ENCODE assay signal across 8 cellular contexts in genomic region chr2:102442967-102443828, GRCh38. TPM values are rescaled to one million over a fixed set of nuclear protein-coding genes. Genes with fewer than 3 reads are reported as not detected.
DNase-seq lines count a peak whose midpoint lies in the region; ATAC-seq and TF ChIP-seq lines count a peak whose summit lies in the region.

No MANE protein-coding gene starts in this region.

- H3K36me3 Mint-ChIP-seq in naive B cell: no peaks in the 10 kb centered on the region

- CTCF ChIA-PET in AG04449 (lab: Yijun Ruan, JAX): interaction anchor here (0.7 to 3.1 kb wide), 34 partner anchors 9 to 1041 kb away, joined by 3 to 24 read pairs (median 6); partner anchors contain the start of genes IL18RAP and SLC9A4

- POLR2A ChIA-PET in AG04449 (lab: Yijun Ruan, JAX): no interaction called here

- H3K27ac ChIP-seq in dorsolateral prefrontal cortex: no peak overlapping the region

- H3K4me3 Mint-ChIP-seq in naive B cell: no peak overlapping the region

- H3K4me3 ChIP-seq in AG04449 (ENCODE audit: low read depth, low read length): no peak overlapping the region
- no peak overlapping the region for H3K4me3 ChIP-seq in WI38 (ENCODE audit: low read depth, low read length)
- no peak overlapping the region for H3K4me3 ChIP-seq in dorsolateral prefrontal cortex

- intact Hi-C loops in dorsolateral prefrontal cortex (cut with DNase I): loop anchor here in 1 of 2 donors (10.0 kb wide), 2 partner anchors 198 to 438 kb away; no protein-coding TSS in a partner anchor

- H3K4me1 Mint-ChIP-seq in naive B cell: no peaks in the 10 kb centered on the region

- ATAC-seq in naive B cell (ENCODE audit: low read depth in 2 of 2): peak; percentile 32 to 50

- H3K9me3 Mint-ChIP-seq in naive B cell: no peaks in the 10 kb centered on the region

- peak; percentile 41 for TF ChIP-seq CTCF in AG04449 (IDR thresholded peaks at IDR 0.05; ENCODE audit: insufficient read depth, low read length, missing control alignments)
- TF ChIP-seq CTCF in GM13977 (IDR thresholded peaks at IDR 0.05; ENCODE audit: extremely low read depth, insufficient read depth, missing control alignments): peak; percentile 82
- TF ChIP-seq CTCF in WI38 (IDR thresholded peaks at IDR 0.05; ENCODE audit: low read depth, low read length): peak; percentile 65
- TF ChIP-seq CTCF in dorsolateral prefrontal cortex (IDR thresholded peaks at IDR 0.05 in 54 of 56, conservative IDR thresholded peaks at IDR 0.05 in 2 of 56; ENCODE audit: low read depth in 1 of 56, partially characterized antibody in 56 of 56): peak; percentile 45 to 81 (median 68)

- DNase-seq in AG04449 (ENCODE audit: low read depth, low spot score) (no peak), GM13977 (ENCODE audit: low spot score) (peak; percentile 60), HPDE6-E6E7 (ENCODE audit: extremely low spot score) (peak; percentile 22), dorsolateral prefrontal cortex (peak in 2 of 10 donors; percentile 31 to 34), naive B cell (no peak), SHP77 treated with DMSO at 0.1 percent for 48 hours (lab: John Stamatoyannopoulos, UW) (no peak), HuH-7.5 (ENCODE audit: low spot score) (no peak)

- peak overlapping the region in 2 of 6 donors; percentile 34 for H3K27ac Mint-ChIP-seq in naive B cell

- peaks cover 0 to 5% (median 0%) of the 10 kb centered on the region in 3 donors for H3K27me3 Mint-ChIP-seq in naive B cell

- in situ Hi-C loops in GM13977 (cut with MboI; ENCODE audit: low pct_unique_long_range_greater_than_20kb, low sequenced_read_pairs, unreplicated experiment): loop anchor here (10.0 to 25.0 kb wide), 2 partner anchors 131 to 418 kb away; partner anchors contain the start of gene IL1RL1

- H3K27me3 ChIP-seq in dorsolateral prefrontal cortex: peaks cover 0 to 12% (median 0%) of the 10 kb centered on the region in 45 donors

RNA-seq across cellular contexts. Expression of gene IL18RAP, which starts 20.2 kb away (rescaled TPM):
- 1 to 10 TPM in 27 of 120 experiments, under 1 TPM in 47, not detected in 46; 0.19 to 4.2 (median 0.77) TPM for total RNA-seq in dorsolateral prefrontal cortex
- not detected for polyA plus RNA-seq in naive B cell (ENCODE audit: low read depth in 6 of 6)

RNA-seq across cellular contexts. Expression of gene SLC9A4, which starts 29.8 kb away (rescaled TPM):
- 1 to 10 TPM in 1 of 120 experiments, under 1 TPM in 114, not detected in 5; 0.07 to 1.2 (median 0.36) TPM for total RNA-seq in dorsolateral prefrontal cortex
- polyA plus RNA-seq in naive B cell (ENCODE audit: low read depth in 6 of 6): not detected

Comparison
In these comparisons a context has a peak if more than half of its experiments do, and no peak if none do; other contexts are left out.
1. DNase-seq: peak in GM13977 (single experiment) and HPDE6-E6E7 (single experiment); none in AG04449 (single experiment), naive B cell (single experiment), SHP77 treated with DMSO at 0.1 percent for 48 hours (single experiment) and HuH-7.5 (single experiment).
2. Peak in every context shown above with its lines, with median percentiles within 50 percentile points of each other: CTCF ChIP-seq.